ENCODE assay signal across 8 cellular contexts in the genomic region with DNA sequence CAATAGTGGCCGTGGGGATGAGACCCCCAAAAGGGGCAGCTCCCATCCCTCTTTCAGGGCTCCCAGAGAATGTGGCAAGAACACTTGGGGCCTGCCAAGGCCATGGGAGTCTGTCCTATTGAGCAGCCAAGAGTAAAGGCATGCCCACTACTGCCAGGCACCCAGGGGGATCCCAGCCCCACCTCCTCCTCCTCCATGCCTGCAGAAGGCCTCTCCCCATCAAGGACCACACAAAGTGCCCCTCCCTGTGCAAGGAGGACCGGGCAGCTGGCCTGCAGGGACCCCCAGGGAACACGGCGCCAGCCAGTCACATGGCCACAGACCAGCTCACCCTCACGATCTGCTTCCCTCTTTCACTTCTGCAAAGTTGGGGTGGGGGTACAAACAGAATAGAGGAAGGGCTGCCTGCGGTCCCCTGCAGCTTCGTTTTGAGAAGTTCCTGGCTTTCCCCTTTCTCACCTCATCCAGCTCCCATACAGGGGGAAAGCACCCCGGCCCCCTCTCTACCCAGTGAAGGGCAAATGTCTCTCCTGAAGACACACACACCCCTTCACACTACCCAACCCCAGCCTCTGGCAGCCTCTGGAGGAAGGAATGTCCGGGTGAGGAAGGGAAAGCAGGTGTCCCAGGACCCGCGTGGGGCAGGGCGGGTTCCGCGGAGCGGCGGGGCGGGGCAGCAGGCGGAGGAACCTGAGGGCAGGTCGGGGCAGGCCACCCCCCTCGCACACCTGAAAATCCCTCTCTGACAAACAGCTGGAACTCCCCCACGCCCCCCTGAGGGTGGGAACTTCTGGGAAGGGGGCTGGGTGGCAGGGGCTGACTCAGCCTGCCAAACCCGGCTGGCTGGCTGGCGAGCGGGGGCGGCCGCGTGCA. TPM values are rescaled to one million over a fixed set of nuclear protein-coding genes. Genes with fewer than 3 reads are reported as not detected.
DNase-seq lines count a peak whose midpoint lies in the region; ATAC-seq and TF ChIP-seq lines count a peak whose summit lies in the region.

No MANE protein-coding gene starts in this region.

- peaks cover 20 to 56% (median 48%) of the 10 kb centered on the region in 11 experiments for H3K36me3 ChIP-seq in BLaER1 treated with 17β-estradiol and CSF1 and Interleukin-3, amounts not matched to agents 10 nM and 100 nM

- no peaks in the 10 kb centered on the region for H3K9me3 ChIP-seq in BLaER1 treated with 17β-estradiol and CSF1 and Interleukin-3, amounts not matched to agents 10 nM and 100 nM (replicated peaks in 1 of 11)

- no peak; the same call in 1 of the 2 replicates for TF ChIP-seq CTCF in LNCaP clone FGC (IDR thresholded peaks at IDR 0.05; ENCODE audit: control insufficient read depth, extremely low read depth, insufficient read depth)

- peak; percentile 35 for ATAC-seq in GM21515 (IDR thresholded peaks at IDR 0.05; ENCODE audit: unreplicated experiment)
- peak; percentile 45 for ATAC-seq in left colon

- H3K4me1 ChIP-seq in BLaER1 treated with 17β-estradiol and CSF1 and Interleukin-3, amounts not matched to agents 10 nM and 100 nM: peaks cover 49 to 69% (median 57%) of the 10 kb centered on the region in 10 experiments

- H4K20me1 ChIP-seq in BLaER1 treated with 17β-estradiol and CSF1 and Interleukin-3, amounts not matched to agents 10 nM and 100 nM: peaks cover 46 to 69% (median 58%) of the 10 kb centered on the region in 11 experiments

- H3K9ac ChIP-seq in BLaER1 treated with 17β-estradiol and CSF1 and Interleukin-3, amounts not matched to agents 10 nM and 100 nM: peak overlapping the region; percentile 94 to 99 (median 98)

- intact Hi-C loops in left colon (cut with DNase I, micrococcal nuclease): no loop called here

- no peaks in the 10 kb centered on the region for H3K27me3 ChIP-seq in BLaER1 treated with 17β-estradiol and CSF1 and Interleukin-3, amounts not matched to agents 10 nM and 100 nM

- H3K4me2 ChIP-seq in BLaER1 treated with 17β-estradiol and CSF1 and Interleukin-3, amounts not matched to agents 10 nM and 100 nM: peak overlapping the region; percentile 94 to 100 (median 99)

- DNase-seq in LNCaP clone FGC (ENCODE audit: low read depth): no peak
- peak in 3 of 4 experiments; percentile 24 to 59 (median 50) for DNase-seq in activated CD4-positive, CD25-positive, alpha-beta regulatory T cell (lab: John Stamatoyannopoulos, UW)
- DNase-seq in caudate nucleus (lab: John Stamatoyannopoulos, UW): peak in 40 of 61 donors; percentile 24 to 85 (median 52)
- peak; percentile 76 to 80 for DNase-seq in left colon
- DNase-seq in stimulated activated CD4-positive, alpha-beta T cell treated with anti-CD3 and anti-CD28 coated beads, Interleukin-4, amount 100 ng/mL, for 24 hours: peak; percentile 78
- DNase-seq in DMS153 (lab: John Stamatoyannopoulos, UW): no peak

- peak overlapping the region; percentile 93 to 100 (median 99) for H3K4me3 ChIP-seq in BLaER1 treated with 17β-estradiol and CSF1 and Interleukin-3, amounts not matched to agents 10 nM and 100 nM
- peak overlapping the region; percentile 82 for H3K4me3 ChIP-seq in LNCaP clone FGC (ENCODE audit: low read depth, low read length)

- H3K27ac ChIP-seq in BLaER1 treated with 17β-estradiol and CSF1 and Interleukin-3, amounts not matched to agents 10 nM and 100 nM: peak overlapping the region; percentile 51 to 97 (median 95); a peak in 21 of 22 replicates
- H3K27ac ChIP-seq in caudate nucleus (ENCODE audit: low read depth, low read length): peak overlapping the region; percentile 58

RNA-seq across cellular contexts. Expression of gene PPP1R9B, which starts 2.0 kb away (rescaled TPM):
- total RNA-seq in left colon: 10 to 100 TPM; 30.6 to 34.3 TPM

RNA-seq across cellular contexts. Expression of gene SGCA, which starts 17.3 kb away (rescaled TPM):
- 1 to 10 TPM in 1 of 2 donors, under 1 TPM in 1; 0.31 to 4.7 TPM for total RNA-seq in left colon

RNA-seq across cellular contexts. Expression of gene SAMD14, which starts 18.5 kb away (rescaled TPM):
- under 1 TPM; 0.70 to 0.92 TPM for total RNA-seq in left colon

RNA-seq across cellular contexts. Expression of gene COL1A1, which starts 53.0 kb away (rescaled TPM):
- total RNA-seq in left colon: 10 to 100 TPM; 33.5 to 91.9 TPM

RNA-seq across cellular contexts. Expression of gene PDK2, which starts 53.3 kb away (rescaled TPM):
- total RNA-seq in left colon: 10 to 100 TPM; 59.5 to 71.4 TPM

Comparison
In these comparisons a context has a peak if more than half of its experiments do, and no peak if none do; other contexts are left out.
1. DNase-seq: peak in activated CD4-positive, CD25-positive, alpha-beta regulatory T cell (3 of 4), caudate nucleus (40 of 61), left colon (2 of 2) and stimulated activated CD4-positive, alpha-beta T cell treated with anti-CD3 and anti-CD28 coated beads, Interleukin-4, amount 100 ng/mL, for 24 hours (single experiment); none in LNCaP clone FGC (single experiment) and DMS153 (single experiment).